8 cellular contexts compared by ENCODE assay signal in genomic region chr4:184745747-184746531, GRCh38. TPM values are rescaled to one million over a fixed set of nuclear protein-coding genes. Genes with fewer than 3 reads are reported as not detected.
DNase-seq lines count a peak whose midpoint lies in the region; ATAC-seq lines count a peak whose summit lies in the region.

No MANE protein-coding gene starts in this region.

- no peak overlapping the region for H3K4me3 Mint-ChIP-seq in T-helper 17 cell

- DNase-seq in CD1c-positive myeloid dendritic cell (ENCODE audit: extremely low spot score) (peak; percentile 75), NCI-H1105 treated with DMSO at 0.1 percent for 48 hours (lab: John Stamatoyannopoulos, UW) (peak; percentile 11), T-helper 17 cell (peak in 2 of 3 donors; percentile 25 to 49), anterior cingulate cortex (lab: John Stamatoyannopoulos, UW) (peak in 47 of 58 donors; percentile 3 to 76 (median 37)), right cardiac atrium (peak; percentile 68 to 86 (median 77)), sciatic nerve (ENCODE audit: low spot score) (peak; percentile 88), NCI-H774 (lab: John Stamatoyannopoulos, UW) (no peak)

- H3K27ac Mint-ChIP-seq in T-helper 17 cell = peak overlapping the region; percentile 27

- no peak overlapping the region for H3K4me3 ChIP-seq in right cardiac atrium (ENCODE audit: low read length)

- H3K4me1 ChIP-seq in right cardiac atrium (ENCODE audit: control insufficient read depth, insufficient read depth, low read length) = peaks cover 12% of the 10 kb centered on the region

- peaks cover under 1% of the 10 kb centered on the region for H3K36me3 Mint-ChIP-seq in T-helper 17 cell (ENCODE audit: low read depth)

- ATAC-seq in GM21528 (IDR thresholded peaks at IDR 0.05; ENCODE audit: low FRiP score, unreplicated experiment) = peak; percentile 70
- peak; percentile 86 for ATAC-seq in T-helper 17 cell
- peak; percentile 72 to 76 for ATAC-seq in right cardiac atrium
- peak; percentile 89 for ATAC-seq in sciatic nerve

- peaks cover 15% of the 10 kb centered on the region for H3K27me3 Mint-ChIP-seq in T-helper 17 cell

- H3K4me1 Mint-ChIP-seq in T-helper 17 cell = peaks cover 9% of the 10 kb centered on the region

- intact Hi-C loops in right cardiac atrium (cut with DNase I) = loop anchor here in 3 of 4 donors (5.0 to 10.0 kb wide), 4 partner anchors 79 to 349 kb away; partner anchors contain the start of gene ACSL1 (in 1 of the 3)
- intact Hi-C loops in sciatic nerve (cut with DNase I) = loop anchor here (10.0 kb wide), 3 partner anchors 79 to 259 kb away; partner anchors contain the start of gene ACSL1

- H3K27ac ChIP-seq in right cardiac atrium (ENCODE audit: low read length) = peak overlapping the region; percentile 84

- H3K9me3 ChIP-seq in T-helper 17 cell (ENCODE audit: control insufficient read depth, low read length, poor library complexity, severe bottlenecking) (no peaks in the 10 kb centered on the region), right cardiac atrium (ENCODE audit: control insufficient read depth, low read length) (no peaks in the 10 kb centered on the region)

- 26% methylated on average over 12 of the region's 12 CpGs for WGBS in right cardiac atrium

- no peaks in the 10 kb centered on the region for H3K27me3 ChIP-seq in right cardiac atrium (ENCODE audit: control insufficient read depth, insufficient read depth)

RNA-seq across cellular contexts. Expression of gene CENPU, which starts 12.0 kb away (rescaled TPM):
- total RNA-seq in T-helper 17 cell = 10 to 100 TPM in 1 of 2 donors, 1 to 10 TPM in 1; 5.4 to 10.4 TPM
- 1 to 10 TPM; 1.0 to 1.8 (median 1.6) TPM for total RNA-seq in right cardiac atrium
- polyA plus RNA-seq in right cardiac atrium = 0.66 TPM
- 1.7 TPM for total RNA-seq in sciatic nerve
